In genomic region chr12:116863275-116863767, GRCh38 we compare ENCODE assay signal across 11 cellular contexts. TPM values are rescaled to one million over a fixed set of nuclear protein-coding genes. Genes with fewer than 3 reads are reported as not detected.
A peak's percentile ranks its signal among the peaks of the same experiment; 100 is the strongest.
DNase-seq lines count a peak whose midpoint lies in the region; ATAC-seq and TF ChIP-seq lines count a peak whose summit lies in the region.
"Had no signal": no experiment of that assay in that cellular context is flagged by ENCODE, and none has a peak within 500 bp of the region (broad histone marks: within the 10 kb centered on the region; RNA-seq: fewer than 3 reads in every experiment).

No MANE protein-coding gene starts in this region.

- H3K27ac ChIP-seq in DOHH2 (ENCODE audit: low read depth, low read length) (peak overlapping the region; percentile 98), brain microvascular endothelial cell (no peak overlapping the region)
- H3K27ac ChIP-seq: uterus had no signal

- H3K36me3 ChIP-seq in DOHH2 (ENCODE audit: control insufficient read depth, low read length) = peaks cover 68% of the 10 kb centered on the region
- H3K36me3 ChIP-seq in brain microvascular endothelial cell (replicated peaks) = no peaks in the 10 kb centered on the region
- H3K36me3 ChIP-seq: uterus had no signal

- H3K27me3 ChIP-seq in DOHH2 (ENCODE audit: control insufficient read depth, low read length) (no peaks in the 10 kb centered on the region), brain microvascular endothelial cell (replicated peaks) (no peaks in the 10 kb centered on the region)
- H3K27me3 ChIP-seq: uterus had no signal

- H3K4me2 ChIP-seq in DOHH2 (ENCODE audit: low read length) = peak overlapping the region; percentile 87

- H4K20me1 ChIP-seq in DOHH2 (ENCODE audit: control insufficient read depth, insufficient read depth, low read depth, low read length) = no peaks in the 10 kb centered on the region

- H3K9me3 ChIP-seq in DOHH2 (ENCODE audit: control insufficient read depth, insufficient read depth, low read length) = no peaks in the 10 kb centered on the region
- H3K9me3 ChIP-seq: uterus had no signal

- in situ Hi-C loops in brain microvascular endothelial cell (cut with HindIII; ENCODE audit: low pct_ligation_motif_present, low sequenced_read_pairs) = no loop called here

- no peaks in the 10 kb centered on the region for H3K9me2 ChIP-seq in DOHH2 (replicated peaks; ENCODE audit: control insufficient read depth, low read length)

- H3K27ac Mint-ChIP-seq in HFFc6 = peak overlapping the region; percentile 86
- H3K27ac Mint-ChIP-seq in nephron = no peak overlapping the region

- peak; percentile 100 for TF ChIP-seq CTCF in DOHH2 (IDR thresholded peaks at IDR 0.05; ENCODE audit: low read depth, low read length, poor library complexity, severe bottlenecking)
- TF ChIP-seq CTCF in HFFc6 (IDR thresholded peaks at IDR 0.05) = peak; percentile 81
- TF ChIP-seq CTCF in brain microvascular endothelial cell (IDR thresholded peaks at IDR 0.05; ENCODE audit: low read depth, low read length, missing control alignments) = peak; percentile 70
- peak; percentile 14 to 33 (median 25) for TF ChIP-seq CTCF in nephron (IDR thresholded peaks at IDR 0.05; ENCODE audit: unreplicated experiment in 3 of 3)

- peaks cover 86% of the 10 kb centered on the region for H3K4me1 ChIP-seq in DOHH2 (ENCODE audit: control insufficient read depth, low read length)
- H3K4me1 ChIP-seq: uterus had no signal

- peaks cover 58% of the 10 kb centered on the region for H3K4me1 Mint-ChIP-seq in HFFc6 (ENCODE audit: low read depth)
- peaks cover 36% of the 10 kb centered on the region for H3K4me1 Mint-ChIP-seq in nephron

- H3K4me3 Mint-ChIP-seq in HFFc6 = no peak overlapping the region
- no peak overlapping the region for H3K4me3 Mint-ChIP-seq in nephron

- H3K9me3 Mint-ChIP-seq in HFFc6 (no peaks in the 10 kb centered on the region), nephron (no peaks in the 10 kb centered on the region)

- peak; percentile 21 for DNase-seq in HFFc6
- DNase-seq in brain microvascular endothelial cell = peak; percentile 18
- DNase-seq in NCI-H2171 (lab: John Stamatoyannopoulos, UW) = no peak
- DNase-seq: Right ventricle myocardium superior, uterus had no signal

- peak overlapping the region; percentile 79 for H3K4me3 ChIP-seq in DOHH2 (ENCODE audit: low read length)
- H3K4me3 ChIP-seq in brain microvascular endothelial cell (ENCODE audit: low read depth, low read length) = no peak overlapping the region
- H3K4me3 ChIP-seq: uterus had no signal

- no peaks in the 10 kb centered on the region for H3K36me3 Mint-ChIP-seq in HFFc6 (ENCODE audit: low read depth)
- H3K36me3 Mint-ChIP-seq in nephron (ENCODE audit: low read depth) = no peaks in the 10 kb centered on the region

- H3K27me3 Mint-ChIP-seq in HFFc6 (ENCODE audit: insufficient read depth) = peaks cover 11% of the 10 kb centered on the region; the same call in 1 of the 2 replicates
- H3K27me3 Mint-ChIP-seq in nephron (ENCODE audit: low read depth) = peaks cover 26% of the 10 kb centered on the region

- H3F3A ChIP-seq in DOHH2 (ENCODE audit: control insufficient read depth, insufficient read depth) = peaks cover 49% of the 10 kb centered on the region

- H3K79me2 ChIP-seq in DOHH2 (ENCODE audit: control insufficient read depth, low read length) = peaks cover 63% of the 10 kb centered on the region

- ATAC-seq in HG03175 (IDR thresholded peaks at IDR 0.05; ENCODE audit: unreplicated experiment) (no peak), GM18873 (IDR thresholded peaks at IDR 0.05; ENCODE audit: low FRiP score, unreplicated experiment) (no peak)

RNA-seq across cellular contexts. Expression of gene HRK, which starts 17.9 kb away (rescaled TPM):
- total RNA-seq in HFFc6 (2021; fragmentation: NEBNext Ultra II Directional; extraction: Animal tissue kit (Norgen Biotek cat#: 25700)) = not detected
- total RNA-seq: dermis microvascular lymphatic vessel endothelial cell, pulmonary artery endothelial cell had no signal

RNA-seq across cellular contexts. Expression of gene FBXW8, which starts 47.4 kb away (rescaled TPM):
- total RNA-seq in HFFc6 (2021; fragmentation: NEBNext Ultra II Directional; extraction: Animal tissue kit (Norgen Biotek cat#: 25700)) = 10 to 100 TPM; 15.3 to 20.5 (median 18.5) TPM

Comparison
In these comparisons a context has a peak if more than half of its experiments do, and no peak if none do; other contexts are left out.
1. CTCF ChIP-seq: peak in every context shown above with its lines; median percentile 100 in DOHH2; 81 in HFFc6; 70 in brain microvascular endothelial cell; 25 in nephron.